ENCODE assay signal across 2 cellular contexts in genomic region chr17:41893384-41893783, GRCh38.
TF ChIP-seq lines count a peak whose summit lies in the region.

No MANE protein-coding gene starts in this region.

TF ChIP-seq in GM12891, 5 proteins besides CTCF, POLR2A, EP300 and RAD21:
- TF ChIP-seq TAF1 (IDR thresholded peaks at IDR 0.05; ENCODE audit: low read depth, low read length) (no peak), PAX5 (IDR thresholded peaks at IDR 0.05; ENCODE audit: insufficient read depth, low read length, severe bottlenecking) (no peak), POU2F2 (IDR thresholded peaks at IDR 0.05; ENCODE audit: low read depth, low read length) (no peak), SPI1 (IDR thresholded peaks at IDR 0.05; ENCODE audit: low read depth, low read length) (no peak), POLR2AphosphoS5 (IDR thresholded peaks at IDR 0.05; ENCODE audit: low read depth, low read length) (no peak)

TF ChIP-seq in K562, 482 proteins besides CTCF, POLR2A, EP300 and RAD21:
- no peak for TF ChIP-seq RB1 (IDR thresholded peaks at IDR 0.05; ENCODE audit: low read depth)
- 0 out of 2 replicates have a peak, but pooled peaks have one; percentile 4 for TF ChIP-seq ZNF316 (IDR thresholded peaks at IDR 0.05)
